1 cellular context compared by ENCODE assay signal in the genomic region with DNA sequence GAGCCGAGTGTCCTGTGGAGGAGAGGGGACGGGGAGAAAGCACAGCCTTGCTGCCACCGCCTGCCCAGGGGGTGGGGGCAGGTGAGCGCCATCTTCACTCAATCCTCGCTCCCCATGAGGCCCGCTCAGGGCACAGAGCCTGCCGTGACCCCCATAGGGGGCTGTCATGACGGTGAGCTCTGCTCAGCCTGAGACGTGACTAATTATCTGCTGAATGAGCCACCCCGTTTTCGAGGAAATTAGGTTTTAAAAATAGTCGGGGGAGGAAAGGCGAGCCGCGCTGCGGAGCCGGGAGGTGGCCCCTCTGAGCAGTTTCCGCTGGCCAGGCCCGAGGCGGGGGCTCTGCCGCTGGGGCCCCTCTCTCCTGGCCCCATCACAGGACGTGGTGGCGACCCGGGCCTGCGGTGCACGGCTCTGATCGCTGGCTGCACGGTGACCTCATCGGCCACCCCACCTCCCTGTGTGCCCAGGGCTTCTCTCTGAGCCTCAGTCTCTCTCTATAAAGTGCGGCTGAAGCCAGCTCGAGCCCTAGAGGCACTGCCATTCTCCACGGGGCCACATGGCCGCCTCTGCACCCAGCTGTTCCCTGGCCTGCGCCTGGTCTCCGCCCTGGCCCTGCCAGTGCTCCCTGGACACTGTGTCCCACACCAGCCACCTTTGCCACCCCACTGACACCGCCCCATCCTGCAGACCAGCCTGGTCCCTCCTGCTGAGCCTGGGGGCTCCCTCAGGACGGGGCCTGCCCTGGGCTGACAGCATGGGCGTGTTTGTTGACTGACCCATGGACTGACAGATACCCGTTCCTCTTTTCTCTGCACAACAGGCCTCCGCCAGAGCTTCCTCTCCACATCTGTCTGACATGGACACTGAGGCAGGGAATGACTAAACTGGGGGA.
TF ChIP-seq lines count a peak whose summit lies in the region.

No MANE protein-coding gene starts in this region.

TF ChIP-seq in K562, 482 proteins besides CTCF, POLR2A, EP300 and RAD21 (continued from another document):
- TF ChIP-seq, protein P1, sequence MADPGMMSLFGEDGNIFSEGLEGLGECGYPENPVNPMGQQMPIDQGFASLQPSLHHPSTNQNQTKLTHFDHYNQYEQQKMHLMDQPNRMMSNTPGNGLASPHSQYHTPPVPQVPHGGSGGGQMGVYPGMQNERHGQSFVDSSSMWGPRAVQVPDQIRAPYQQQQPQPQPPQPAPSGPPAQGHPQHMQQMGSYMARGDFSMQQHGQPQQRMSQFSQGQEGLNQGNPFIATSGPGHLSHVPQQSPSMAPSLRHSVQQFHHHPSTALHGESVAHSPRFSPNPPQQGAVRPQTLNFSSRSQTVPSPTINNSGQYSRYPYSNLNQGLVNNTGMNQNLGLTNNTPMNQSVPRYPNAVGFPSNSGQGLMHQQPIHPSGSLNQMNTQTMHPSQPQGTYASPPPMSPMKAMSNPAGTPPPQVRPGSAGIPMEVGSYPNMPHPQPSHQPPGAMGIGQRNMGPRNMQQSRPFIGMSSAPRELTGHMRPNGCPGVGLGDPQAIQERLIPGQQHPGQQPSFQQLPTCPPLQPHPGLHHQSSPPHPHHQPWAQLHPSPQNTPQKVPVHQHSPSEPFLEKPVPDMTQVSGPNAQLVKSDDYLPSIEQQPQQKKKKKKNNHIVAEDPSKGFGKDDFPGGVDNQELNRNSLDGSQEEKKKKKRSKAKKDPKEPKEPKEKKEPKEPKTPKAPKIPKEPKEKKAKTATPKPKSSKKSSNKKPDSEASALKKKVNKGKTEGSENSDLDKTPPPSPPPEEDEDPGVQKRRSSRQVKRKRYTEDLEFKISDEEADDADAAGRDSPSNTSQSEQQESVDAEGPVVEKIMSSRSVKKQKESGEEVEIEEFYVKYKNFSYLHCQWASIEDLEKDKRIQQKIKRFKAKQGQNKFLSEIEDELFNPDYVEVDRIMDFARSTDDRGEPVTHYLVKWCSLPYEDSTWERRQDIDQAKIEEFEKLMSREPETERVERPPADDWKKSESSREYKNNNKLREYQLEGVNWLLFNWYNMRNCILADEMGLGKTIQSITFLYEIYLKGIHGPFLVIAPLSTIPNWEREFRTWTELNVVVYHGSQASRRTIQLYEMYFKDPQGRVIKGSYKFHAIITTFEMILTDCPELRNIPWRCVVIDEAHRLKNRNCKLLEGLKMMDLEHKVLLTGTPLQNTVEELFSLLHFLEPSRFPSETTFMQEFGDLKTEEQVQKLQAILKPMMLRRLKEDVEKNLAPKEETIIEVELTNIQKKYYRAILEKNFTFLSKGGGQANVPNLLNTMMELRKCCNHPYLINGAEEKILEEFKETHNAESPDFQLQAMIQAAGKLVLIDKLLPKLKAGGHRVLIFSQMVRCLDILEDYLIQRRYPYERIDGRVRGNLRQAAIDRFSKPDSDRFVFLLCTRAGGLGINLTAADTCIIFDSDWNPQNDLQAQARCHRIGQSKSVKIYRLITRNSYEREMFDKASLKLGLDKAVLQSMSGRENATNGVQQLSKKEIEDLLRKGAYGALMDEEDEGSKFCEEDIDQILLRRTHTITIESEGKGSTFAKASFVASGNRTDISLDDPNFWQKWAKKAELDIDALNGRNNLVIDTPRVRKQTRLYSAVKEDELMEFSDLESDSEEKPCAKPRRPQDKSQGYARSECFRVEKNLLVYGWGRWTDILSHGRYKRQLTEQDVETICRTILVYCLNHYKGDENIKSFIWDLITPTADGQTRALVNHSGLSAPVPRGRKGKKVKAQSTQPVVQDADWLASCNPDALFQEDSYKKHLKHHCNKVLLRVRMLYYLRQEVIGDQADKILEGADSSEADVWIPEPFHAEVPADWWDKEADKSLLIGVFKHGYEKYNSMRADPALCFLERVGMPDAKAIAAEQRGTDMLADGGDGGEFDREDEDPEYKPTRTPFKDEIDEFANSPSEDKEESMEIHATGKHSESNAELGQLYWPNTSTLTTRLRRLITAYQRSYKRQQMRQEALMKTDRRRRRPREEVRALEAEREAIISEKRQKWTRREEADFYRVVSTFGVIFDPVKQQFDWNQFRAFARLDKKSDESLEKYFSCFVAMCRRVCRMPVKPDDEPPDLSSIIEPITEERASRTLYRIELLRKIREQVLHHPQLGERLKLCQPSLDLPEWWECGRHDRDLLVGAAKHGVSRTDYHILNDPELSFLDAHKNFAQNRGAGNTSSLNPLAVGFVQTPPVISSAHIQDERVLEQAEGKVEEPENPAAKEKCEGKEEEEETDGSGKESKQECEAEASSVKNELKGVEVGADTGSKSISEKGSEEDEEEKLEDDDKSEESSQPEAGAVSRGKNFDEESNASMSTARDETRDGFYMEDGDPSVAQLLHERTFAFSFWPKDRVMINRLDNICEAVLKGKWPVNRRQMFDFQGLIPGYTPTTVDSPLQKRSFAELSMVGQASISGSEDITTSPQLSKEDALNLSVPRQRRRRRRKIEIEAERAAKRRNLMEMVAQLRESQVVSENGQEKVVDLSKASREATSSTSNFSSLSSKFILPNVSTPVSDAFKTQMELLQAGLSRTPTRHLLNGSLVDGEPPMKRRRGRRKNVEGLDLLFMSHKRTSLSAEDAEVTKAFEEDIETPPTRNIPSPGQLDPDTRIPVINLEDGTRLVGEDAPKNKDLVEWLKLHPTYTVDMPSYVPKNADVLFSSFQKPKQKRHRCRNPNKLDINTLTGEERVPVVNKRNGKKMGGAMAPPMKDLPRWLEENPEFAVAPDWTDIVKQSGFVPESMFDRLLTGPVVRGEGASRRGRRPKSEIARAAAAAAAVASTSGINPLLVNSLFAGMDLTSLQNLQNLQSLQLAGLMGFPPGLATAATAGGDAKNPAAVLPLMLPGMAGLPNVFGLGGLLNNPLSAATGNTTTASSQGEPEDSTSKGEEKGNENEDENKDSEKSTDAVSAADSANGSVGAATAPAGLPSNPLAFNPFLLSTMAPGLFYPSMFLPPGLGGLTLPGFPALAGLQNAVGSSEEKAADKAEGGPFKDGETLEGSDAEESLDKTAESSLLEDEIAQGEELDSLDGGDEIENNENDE (IDR thresholded peaks at IDR 0.05; ENCODE audit: low read depth, low read length) = no peak
- TF ChIP-seq DEAF1 (CRISPR knock-in tag; IDR thresholded peaks at IDR 0.05) (no peak), FOS (IDR thresholded peaks at IDR 0.05; ENCODE audit: extremely low read depth, insufficient read length) (no peak), NR3C1 (CRISPR knock-in tag; IDR thresholded peaks at IDR 0.05) (no peak), MYBL2 (IDR thresholded peaks at IDR 0.05; ENCODE audit: low read depth) (no peak), MYBL2 (CRISPR knock-in tag; IDR thresholded peaks at IDR 0.05; ENCODE audit: borderline replicate concordance) (no peak), ADNP (tag; IDR thresholded peaks at IDR 0.05) (no peak), SMARCB1 (IDR thresholded peaks at IDR 0.05; ENCODE audit: insufficient read length, low read depth) (no peak), ZNF3 (CRISPR knock-in tag; IDR thresholded peaks at IDR 0.05) (peak; percentile 95; the same call in 1 of the 2 replicates), ZNF655 (CRISPR knock-in tag; IDR thresholded peaks at IDR 0.05) (no peak), CHD1 (IDR thresholded peaks at IDR 0.05; ENCODE audit: low read length) (peak; percentile 14), MYC (IDR thresholded peaks at IDR 0.05; ENCODE audit: low read depth, low read length) (no peak), MYC (CRISPR knock-in tag; IDR thresholded peaks at IDR 0.05; ENCODE audit: borderline replicate concordance, low read depth) (no peak), ZNF518B (CRISPR knock-in tag; IDR thresholded peaks at IDR 0.05) (no peak), CREM (IDR thresholded peaks at IDR 0.05; ENCODE audit: low read depth) (no peak), FOXJ3 (CRISPR knock-in tag; IDR thresholded peaks at IDR 0.05) (no peak), ZNF133 (CRISPR knock-in tag; IDR thresholded peaks at IDR 0.05) (no peak), CLOCK (CRISPR knock-in tag; IDR thresholded peaks at IDR 0.05; ENCODE audit: borderline replicate concordance) (no peak), IRF2 (CRISPR knock-in tag; IDR thresholded peaks at IDR 0.05) (no peak), HDAC1 (IDR thresholded peaks at IDR 0.05) (peak in 1 of 2 experiments; percentile 36; a peak in 1 of 4 replicates), SIX5 (IDR thresholded peaks at IDR 0.05; ENCODE audit: borderline replicate concordance in 1 of 2, insufficient read depth in 1 of 2, low read depth in 1 of 2, low read length in 2 of 2) (no peak), YY1 (IDR thresholded peaks at IDR 0.05; ENCODE audit: borderline replicate concordance in 1 of 3, control insufficient read depth in 1 of 3, extremely low read depth in 1 of 3, insufficient read depth in 3 of 3, insufficient read length in 1 of 3, insufficient replicate concordance in 2 of 3, low read depth in 1 of 3, low read length in 2 of 3) (peak in 1 of 3 experiments; percentile 60), TEAD4 (IDR thresholded peaks at IDR 0.05; ENCODE audit: low read length) (no peak), TEAD4 (CRISPR knock-in tag; IDR thresholded peaks at IDR 0.05; ENCODE audit: borderline replicate concordance) (no peak), TCF3 (CRISPR knock-in tag; IDR thresholded peaks at IDR 0.05) (no peak), STAT5A (IDR thresholded peaks at IDR 0.05; ENCODE audit: borderline replicate concordance, low read length) (no peak), LEF1 (IDR thresholded peaks at IDR 0.05) (no peak), ZNF445 (CRISPR knock-in tag; IDR thresholded peaks at IDR 0.05; ENCODE audit: low read depth) (no peak), MCM2 (IDR thresholded peaks at IDR 0.05; ENCODE audit: low read depth) (no peak)
